15 cellular contexts compared by ENCODE assay signal in the genomic region with DNA sequence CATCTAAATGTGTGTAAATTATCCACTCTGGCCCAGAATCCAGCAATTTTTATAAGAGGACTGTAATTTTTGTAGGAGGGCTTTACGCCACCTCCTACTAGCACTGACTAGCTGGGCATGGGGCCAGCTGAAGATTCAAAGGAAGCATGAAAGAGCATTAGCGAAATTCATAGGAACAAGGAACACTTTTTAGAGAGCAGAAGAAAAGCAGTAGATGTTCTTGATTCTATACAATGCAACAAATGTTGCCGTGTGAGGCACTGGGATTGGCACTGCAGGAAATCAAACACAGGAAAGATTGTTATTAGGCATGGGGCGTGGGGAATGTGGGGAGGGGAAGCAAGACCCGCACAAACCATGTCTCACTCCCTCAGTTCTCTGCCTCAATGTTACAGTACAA. TPM values are rescaled to one million over a fixed set of nuclear protein-coding genes. Genes with fewer than 3 reads are reported as not detected.
A peak's percentile ranks its signal among the peaks of the same experiment; 100 is the strongest.
DNase-seq lines count a peak whose midpoint lies in the region; ATAC-seq, FAIRE-seq and TF ChIP-seq lines count a peak whose summit lies in the region.
"Had no signal": no experiment of that assay in that cellular context is flagged by ENCODE, and none has a peak within 500 bp of the region (broad histone marks: within the 10 kb centered on the region; RNA-seq: fewer than 3 reads in every experiment).

No MANE protein-coding gene starts in this region.

- 52% methylated on average over 5 of the region's 5 CpGs for WGBS in right cardiac atrium

- TF ChIP-seq CTCF in right atrium auricular region (IDR thresholded peaks at IDR 0.05), result no peak

- ATAC-seq in right cardiac atrium, result no peak
- ATAC-seq: PC-3 had no signal

- no peaks in the 10 kb centered on the region for H3K36me3 ChIP-seq in right atrium auricular region
- H3K36me3 ChIP-seq: SJSA1 had no signal

- no peak for FAIRE-seq in frontal cortex (lab: Jason Lieb, UNC)

- intact Hi-C loops in right cardiac atrium (cut with DNase I), result no loop called here

- H3K4me3 ChIP-seq in right cardiac atrium (ENCODE audit: low read length) (no peak overlapping the region), right atrium auricular region (no peak overlapping the region)
- H3K4me3 ChIP-seq: BLaER1 treated with 17β-estradiol and CSF1 and Interleukin-3, amounts not matched to agents 10 nM and 100 nM; GM23248; SJSA1 had no signal

- DNase-seq in DMS79 (lab: John Stamatoyannopoulos, UW), result peak; percentile 30
- peak; percentile 38 for DNase-seq in NCI-H69 (lab: John Stamatoyannopoulos, UW)
- DNase-seq in frontal cortex (ENCODE audit: low spot score in 2 of 2), result peak; percentile 19 to 35
- DNase-seq in pons (ENCODE audit: low spot score), result peak; percentile 10
- no peak for DNase-seq in right cardiac atrium
- no peak for DNase-seq in right atrium auricular region (ENCODE audit: low spot score)
- no peak for DNase-seq in stimulated activated CD4-positive, alpha-beta T cell treated with anti-CD3 and anti-CD28 coated beads, Interleukin-4, amount 100 ng/mL, for 1 hour
- DNase-seq: GM23248, NCI-H1694, NCI-H2171 treated with DMSO at 0.1 percent for 48 hours, NCI-H524 treated with DMSO at 0.1 percent for 48 hours, PC-3 had no signal

- H3K27me3 ChIP-seq in right cardiac atrium (ENCODE audit: control insufficient read depth, insufficient read depth) (no peaks in the 10 kb centered on the region), right atrium auricular region (no peaks in the 10 kb centered on the region)
- H3K27me3 ChIP-seq: BLaER1 treated with 17β-estradiol and CSF1 and Interleukin-3, amounts not matched to agents 10 nM and 100 nM; SJSA1 had no signal

- H3K27ac ChIP-seq in right cardiac atrium (ENCODE audit: low read length) (no peak overlapping the region), right atrium auricular region (no peak overlapping the region)
- H3K27ac ChIP-seq: BLaER1 treated with 17β-estradiol and CSF1 and Interleukin-3, amounts not matched to agents 10 nM and 100 nM; GM23248; HL-60; SJSA1 had no signal

- H3K4me1 ChIP-seq in right cardiac atrium (ENCODE audit: control insufficient read depth, insufficient read depth, low read length), result no peaks in the 10 kb centered on the region
- no peaks in the 10 kb centered on the region for H3K4me1 ChIP-seq in right atrium auricular region
- H3K4me1 ChIP-seq: SJSA1 had no signal

- H3K9me3 ChIP-seq in right cardiac atrium (ENCODE audit: control insufficient read depth, low read length) (no peaks in the 10 kb centered on the region), right atrium auricular region (peaks cover 0 to 20% of the 10 kb centered on the region in 2 donors)
- H3K9me3 ChIP-seq: SJSA1 had no signal

RNA-seq across cellular contexts. Expression of gene PARP1, which starts 58.4 kb away (rescaled TPM):
- 115 TPM for total RNA-seq in frontal cortex
- total RNA-seq in right cardiac atrium, result 10 to 100 TPM; 50.2 to 61.6 (median 56.4) TPM
- 34.2 TPM for polyA plus RNA-seq in right cardiac atrium
- total RNA-seq in right atrium auricular region, result 10 to 100 TPM; 68.0 to 70.6 TPM

Comparison
In these comparisons a context has a peak if more than half of its experiments do, and no peak if none do; other contexts are left out.
1. DNase-seq: peak in DMS79 (single experiment), NCI-H69 (single experiment), frontal cortex (2 of 2) and pons (single experiment); none in right cardiac atrium (0 of 3), right atrium auricular region (single experiment) and stimulated activated CD4-positive, alpha-beta T cell treated with anti-CD3 and anti-CD28 coated beads, Interleukin-4, amount 100 ng/mL, for 1 hour (single experiment).